In genomic region chr4:166091914-166092510, GRCh38 we compare ENCODE assay signal across 8 cellular contexts.
DNase-seq lines count a peak whose midpoint lies in the region; ATAC-seq and TF ChIP-seq lines count a peak whose summit lies in the region.

No MANE protein-coding gene starts in this region.

- peak; percentile 94 for ATAC-seq in GM21360 (IDR thresholded peaks at IDR 0.05; ENCODE audit: unreplicated experiment)
- ATAC-seq in GM21447 (IDR thresholded peaks at IDR 0.05; ENCODE audit: unreplicated experiment): no peak

- TF ChIP-seq CTCF in epithelial cell of esophagus (IDR thresholded peaks at IDR 0.05; ENCODE audit: insufficient read depth, low read depth, low read length, missing control alignments): peak; percentile 70

- H3K4me3 ChIP-seq in epithelial cell of esophagus (ENCODE audit: low read length): no peak overlapping the region

- DNase-seq in Daoy (ENCODE audit: low read depth) (peak; percentile 6), HT-29 (ENCODE audit: low spot score) (peak; percentile 33), OCI-M1 (lab: John Stamatoyannopoulos, UW) (peak; percentile 74), epithelial cell of esophagus (ENCODE audit: low read depth) (peak; percentile 56), pons (ENCODE audit: low spot score) (peak; percentile 69)
- DNase-seq in stimulated activated CD4-positive, alpha-beta T cell treated with anti-CD3 and anti-CD28 coated beads, Interleukin-2, amount 100 ng/mL, for 24 hours: no peak

Comparison
In these comparisons a context has a peak if more than half of its experiments do, and no peak if none do; other contexts are left out.
1. DNase-seq: peak in Daoy (single experiment), HT-29 (single experiment), OCI-M1 (single experiment), epithelial cell of esophagus (single experiment) and pons (single experiment); none in stimulated activated CD4-positive, alpha-beta T cell treated with anti-CD3 and anti-CD28 coated beads, Interleukin-2, amount 100 ng/mL, for 24 hours (0 of 2).